Comparison of ENCODE assay signal across 8 cellular contexts in the genomic region with DNA sequence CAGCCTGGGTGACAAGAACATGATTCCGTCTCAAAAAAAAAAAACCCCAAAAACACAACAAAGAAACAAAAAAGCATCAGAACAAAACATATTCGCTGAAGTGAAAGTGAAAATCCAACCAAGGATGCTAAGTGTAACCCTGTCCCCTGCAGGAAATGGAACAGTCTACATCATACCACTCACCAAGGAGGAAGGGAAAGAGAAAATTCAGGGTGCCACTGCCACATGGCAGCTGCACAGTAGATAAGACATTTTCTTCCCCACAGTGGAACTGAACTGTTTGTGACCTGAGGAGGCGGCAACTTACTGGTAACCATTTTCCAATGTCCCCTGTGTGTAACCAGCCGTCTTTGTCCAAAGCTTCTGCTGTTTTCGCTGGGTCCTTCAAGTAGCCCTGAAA. TPM values are rescaled to one million over a fixed set of nuclear protein-coding genes. Genes with fewer than 3 reads are reported as not detected.
DNase-seq lines count a peak whose midpoint lies in the region; ATAC-seq and TF ChIP-seq lines count a peak whose summit lies in the region.

No MANE protein-coding gene starts in this region.

- no peak for TF ChIP-seq EP300 in transverse colon (IDR thresholded peaks at IDR 0.05; ENCODE audit: low read depth)

- H3K4me3 ChIP-seq in esophagus squamous epithelium (no peak overlapping the region), transverse colon (no peak overlapping the region)

- no peak for TF ChIP-seq CTCF in esophagus squamous epithelium (IDR thresholded peaks at IDR 0.05)
- TF ChIP-seq CTCF in transverse colon (IDR thresholded peaks at IDR 0.05), result no peak

- peaks cover 15 to 92% (median 15%) of the 10 kb centered on the region in 3 donors for H3K36me3 ChIP-seq in esophagus squamous epithelium
- H3K36me3 ChIP-seq in transverse colon, result peaks cover 0 to 19% (median 7%) of the 10 kb centered on the region in 4 donors

- intact Hi-C loops in esophagus squamous epithelium (cut with DNase I), result no loop called here
- intact Hi-C loops in transverse colon (cut with DNase I; ENCODE audit: low total_unique reads), result loop anchor here (10.0 kb wide), 1 partner anchor 53 kb away; no protein-coding TSS in a partner anchor

- peak; percentile 57 for DNase-seq in activated CD4-positive, alpha-beta memory T cell treated with anti-CD3 and anti-CD28 coated beads, Interleukin-2, amount 10 ng/mL, durations not matched to agents 7 days and 5 days
- peak; percentile 26 for DNase-seq in stimulated activated CD4-positive, alpha-beta T cell treated with anti-CD3 and anti-CD28 coated beads, Interleukin-4, amount 100 ng/mL, for 24 hours
- no peak for DNase-seq in NCI-H1105 (lab: John Stamatoyannopoulos, UW)
- no peak for DNase-seq in esophagus squamous epithelium (lab: John Stamatoyannopoulos, UW)
- no peak for DNase-seq in retina
- DNase-seq in transverse colon, result no peak

- H3K9me3 ChIP-seq in esophagus squamous epithelium (no peaks in the 10 kb centered on the region), transverse colon (no peaks in the 10 kb centered on the region)

- H3K36me3 Mint-ChIP-seq in activated CD4-positive, alpha-beta memory T cell treated with anti-CD3 and anti-CD28 coated beads, Interleukin-2, amount 10 ng/mL, durations not matched to agents 7 days and 5 days (ENCODE audit: low read depth), result peaks cover 52% of the 10 kb centered on the region

- H3K27ac ChIP-seq in esophagus squamous epithelium (no peak overlapping the region), transverse colon (peak overlapping the region in 1 of 4 donors; percentile 43)

- peaks cover 16% of the 10 kb centered on the region for H3K4me1 Mint-ChIP-seq in activated CD4-positive, alpha-beta memory T cell treated with anti-CD3 and anti-CD28 coated beads, Interleukin-2, amount 10 ng/mL, durations not matched to agents 7 days and 5 days

- peak; percentile 91 for ATAC-seq in GM19043 (IDR thresholded peaks at IDR 0.05; ENCODE audit: low read depth, unreplicated experiment)
- ATAC-seq in HG03095 (IDR thresholded peaks at IDR 0.05; ENCODE audit: unreplicated experiment), result peak; percentile 92

- H3K27me3 Mint-ChIP-seq in activated CD4-positive, alpha-beta memory T cell treated with anti-CD3 and anti-CD28 coated beads, Interleukin-2, amount 10 ng/mL, durations not matched to agents 7 days and 5 days, result no peaks in the 10 kb centered on the region

- WGBS in esophagus squamous epithelium, 2 donors, result 79 to 80% methylated on average over 5 of the region's 5 CpGs
- 59 to 80% methylated on average over 2 to 5 of the region's 5 CpGs for WGBS in transverse colon (ENCODE audit: low coverage in 1 of 2), 2 donors

- H3K4me3 Mint-ChIP-seq in activated CD4-positive, alpha-beta memory T cell treated with anti-CD3 and anti-CD28 coated beads, Interleukin-2, amount 10 ng/mL, durations not matched to agents 7 days and 5 days, result peak overlapping the region; percentile 60

- H3K27me3 ChIP-seq in esophagus squamous epithelium (no peaks in the 10 kb centered on the region), transverse colon (no peaks in the 10 kb centered on the region)

- TF ChIP-seq POLR2A in esophagus squamous epithelium (IDR thresholded peaks at IDR 0.05) (no peak), transverse colon (IDR thresholded peaks at IDR 0.05) (no peak)

- POLR2A ChIA-PET in activated CD4-positive, alpha-beta memory T cell treated with anti-CD3 and anti-CD28 coated beads, Interleukin-2, amount 10 ng/mL, durations not matched to agents 7 days and 5 days (lab: Charles Lee), result interaction anchor here (0.9 to 2.8 kb wide), 5 partner anchors 28 to 114 kb away, joined by 4 to 19 read pairs (median 4); a partner anchor contains a TSS

- H3K9me3 Mint-ChIP-seq in activated CD4-positive, alpha-beta memory T cell treated with anti-CD3 and anti-CD28 coated beads, Interleukin-2, amount 10 ng/mL, durations not matched to agents 7 days and 5 days, result no peaks in the 10 kb centered on the region

- CTCF ChIA-PET in activated CD4-positive, alpha-beta memory T cell treated with anti-CD3 and anti-CD28 coated beads, Interleukin-2, amount 10 ng/mL, durations not matched to agents 7 days and 5 days (lab: Charles Lee), result interaction anchor here (0.9 to 1.1 kb wide), 3 partner anchors 16 to 113 kb away, joined by 3 to 5 read pairs (median 4); a partner anchor contains a TSS

- peak overlapping the region; percentile 85 for H3K27ac Mint-ChIP-seq in activated CD4-positive, alpha-beta memory T cell treated with anti-CD3 and anti-CD28 coated beads, Interleukin-2, amount 10 ng/mL, durations not matched to agents 7 days and 5 days

- in situ Hi-C loops in transverse colon (cut with MboI; ENCODE audit: low pct_ligation_motif_present in 1 of 4, low pct_unique_long_range_greater_than_20kb in 1 of 4, low sequenced_read_pairs in 3 of 4), result no loop called here

- no peaks in the 10 kb centered on the region for H3K4me1 ChIP-seq in esophagus squamous epithelium
- no peaks in the 10 kb centered on the region for H3K4me1 ChIP-seq in transverse colon

RNA-seq across cellular contexts. Expression of a gene that starts 28.2 kb away (rescaled TPM):
- total RNA-seq in activated CD4-positive, alpha-beta memory T cell treated with anti-CD3 and anti-CD28 coated beads, Interleukin-2, amount 10 ng/mL, durations not matched to agents 7 days and 5 days, result 10 to 100 TPM; 69.6 to 69.7 TPM
- 10 to 100 TPM in 3 of 4 donors, 1 to 10 TPM in 1; 4.8 to 34.6 (median 18.1) TPM for total RNA-seq in esophagus squamous epithelium
- total RNA-seq in transverse colon, result 1 to 10 TPM; 1.5 to 5.6 (median 4.1) TPM

Comparison
In these comparisons a context has a peak if more than half of its experiments do, and no peak if none do; other contexts are left out.
1. DNase-seq: peak in activated CD4-positive, alpha-beta memory T cell treated with anti-CD3 and anti-CD28 coated beads, Interleukin-2, amount 10 ng/mL, durations not matched to agents 7 days and 5 days (single experiment) and stimulated activated CD4-positive, alpha-beta T cell treated with anti-CD3 and anti-CD28 coated beads, Interleukin-4, amount 100 ng/mL, for 24 hours (single experiment); none in NCI-H1105 (single experiment), esophagus squamous epithelium (single experiment), retina (single experiment) and transverse colon (single experiment).